In genomic region chr5:146340260-146341081, GRCh38 we compare ENCODE assay signal across 8 cellular contexts. TPM values are rescaled to one million over a fixed set of nuclear protein-coding genes. Genes with fewer than 3 reads are reported as not detected.
DNase-seq lines count a peak whose midpoint lies in the region; ATAC-seq and TF ChIP-seq lines count a peak whose summit lies in the region.

No MANE protein-coding gene starts in this region.

- ATAC-seq in left lobe of liver = peak; percentile 73
- no peak for ATAC-seq in HG03175 (IDR thresholded peaks at IDR 0.05; ENCODE audit: unreplicated experiment)
- ATAC-seq in GM21528 (IDR thresholded peaks at IDR 0.05; ENCODE audit: low FRiP score, unreplicated experiment) = no peak
- no peak for ATAC-seq in HG02884 (IDR thresholded peaks at IDR 0.05; ENCODE audit: unreplicated experiment)

- H3K4me1 ChIP-seq in thyroid gland = peaks cover 10 to 15% of the 10 kb centered on the region in 2 donors

- no peak overlapping the region for H3K4me3 ChIP-seq in LNCaP clone FGC (ENCODE audit: low read depth, low read length)
- H3K4me3 ChIP-seq in brain microvascular endothelial cell (ENCODE audit: low read depth, low read length) = no peak overlapping the region
- H3K4me3 ChIP-seq in thyroid gland (replicated peaks in 1 of 3) = no peak overlapping the region

- no peak for TF ChIP-seq POLR2A in thyroid gland (IDR thresholded peaks at IDR 0.05)

- in situ Hi-C loops in Caki2 (cut with HindIII; ENCODE audit: low pct_unique_long_range_greater_than_20kb, low sequenced_read_pairs) (no loop called here), brain microvascular endothelial cell (cut with HindIII; ENCODE audit: low pct_ligation_motif_present, low sequenced_read_pairs) (no loop called here)

- H3K36me3 ChIP-seq in brain microvascular endothelial cell (replicated peaks) (no peaks in the 10 kb centered on the region), thyroid gland (no peaks in the 10 kb centered on the region)

- WGBS in thyroid gland, 2 donors = 6 to 11% methylated on average over 37 to 40 of the region's 40 CpGs

- H3K9me3 ChIP-seq in thyroid gland = no peaks in the 10 kb centered on the region

- TF ChIP-seq CTCF in LNCaP clone FGC (IDR thresholded peaks at IDR 0.05; ENCODE audit: control insufficient read depth, extremely low read depth, insufficient read depth) (no peak), brain microvascular endothelial cell (IDR thresholded peaks at IDR 0.05; ENCODE audit: low read depth, low read length, missing control alignments) (no peak), thyroid gland (IDR thresholded peaks at IDR 0.05) (no peak)

- H3K27me3 ChIP-seq in brain microvascular endothelial cell (replicated peaks) (peaks cover 95% of the 10 kb centered on the region), thyroid gland (peaks cover 52% of the 10 kb centered on the region)

- peak; percentile 41 for DNase-seq in Caki2 (ENCODE audit: low read depth)
- DNase-seq in LNCaP clone FGC (ENCODE audit: low read depth) = peak; percentile 11
- peak; percentile 59 for DNase-seq in brain microvascular endothelial cell
- DNase-seq in left lobe of liver (ENCODE audit: low spot score) = no peak
- peak; percentile 56 to 75 for DNase-seq in thyroid gland

- intact Hi-C loops in thyroid gland (cut with DNase I) = no loop called here

- no peak overlapping the region for H3K27ac ChIP-seq in brain microvascular endothelial cell
- no peak overlapping the region for H3K27ac ChIP-seq in thyroid gland

RNA-seq across cellular contexts. Expression of gene POU4F3, which starts 1.8 kb away (rescaled TPM):
- not detected in 2 replicates for total RNA-seq in Caki2 (2014; rRNA removed; shearing (Covaris generic); ENCODE audit: low replicate concordance)
- total RNA-seq in left lobe of liver (not detected), thyroid gland (not detected)
